Comparison of ENCODE assay signal across 8 cellular contexts in the genomic region with DNA sequence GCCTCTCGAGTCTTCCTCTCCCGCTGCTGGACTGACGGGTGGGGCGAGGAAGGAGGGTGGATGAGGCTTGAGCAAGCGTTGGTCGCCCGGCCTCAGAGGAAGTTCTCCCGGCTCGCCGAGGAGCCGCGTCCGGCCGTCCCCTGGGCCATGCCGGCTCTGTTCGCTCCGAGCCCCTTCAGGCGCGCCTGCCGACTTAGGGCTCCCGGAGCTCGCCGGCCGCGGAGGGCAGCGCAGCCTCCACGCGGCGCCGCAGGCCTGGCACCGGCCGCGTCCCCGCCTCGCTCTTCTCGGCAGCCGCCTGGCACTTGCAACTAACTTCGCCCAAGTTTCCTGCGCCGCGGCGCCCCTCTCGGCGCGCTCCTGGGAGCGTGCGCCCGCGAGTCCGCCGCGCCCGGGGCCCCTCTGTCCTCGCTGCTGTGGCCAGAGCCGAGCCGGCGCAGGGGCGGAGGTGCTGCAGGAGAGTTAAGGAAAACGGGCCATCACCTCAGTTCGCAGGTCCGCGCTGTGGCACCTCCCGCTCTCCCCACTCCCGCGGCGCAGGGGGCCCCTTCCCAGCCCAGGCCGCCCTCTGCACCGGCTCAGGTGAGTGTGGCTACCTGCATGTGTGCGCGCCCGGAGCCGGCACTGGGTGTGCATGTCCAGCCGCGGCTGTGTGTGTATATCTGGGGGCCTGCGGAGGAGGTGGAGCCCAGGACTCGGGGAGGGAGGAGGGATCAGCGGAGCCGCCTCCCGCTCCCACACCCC. TPM values are rescaled to one million over a fixed set of nuclear protein-coding genes. Genes with fewer than 3 reads are reported as not detected.
DNase-seq lines count a peak whose midpoint lies in the region; ATAC-seq and TF ChIP-seq lines count a peak whose summit lies in the region.

No MANE protein-coding gene starts in this region.

- no peak for TF ChIP-seq EP300 in stomach (IDR thresholded peaks at IDR 0.05)

- no peak overlapping the region for H3K27ac ChIP-seq in CD4-positive, CD25-positive, alpha-beta regulatory T cell (ENCODE audit: insufficient read depth, low read length, poor library complexity, severe bottlenecking)
- H3K27ac ChIP-seq in HUES48 (ENCODE audit: low read depth, low read length) (peak overlapping the region; percentile 28), stomach (peak overlapping the region; percentile 55 to 88 (median 79))

- TF ChIP-seq CTCF in stomach (IDR thresholded peaks at IDR 0.05) = no peak

- H3K27me3 ChIP-seq in CD4-positive, CD25-positive, alpha-beta regulatory T cell (ENCODE audit: control insufficient read depth, insufficient read depth, low read length) = peaks cover 40% of the 10 kb centered on the region
- H3K27me3 ChIP-seq in HUES48 (ENCODE audit: control insufficient read depth, insufficient read depth, low read length) (peaks cover 69% of the 10 kb centered on the region), stomach (peaks cover 24 to 99% (median 58%) of the 10 kb centered on the region in 3 donors)

- peaks cover 79% of the 10 kb centered on the region for H3K27me3 Mint-ChIP-seq in CD4-positive, CD25-positive, alpha-beta regulatory T cell

- DNase-seq in CD4-positive, CD25-positive, alpha-beta regulatory T cell = peak in 1 of 3 donors; percentile 17
- DNase-seq in astrocyte of the hippocampus (ENCODE audit: low read depth, low spot score) (peak; percentile 90), kidney tubule cell (ENCODE audit: low spot score) (peak; percentile 38), stomach (peak; percentile 78), HT-29 (ENCODE audit: low spot score) (no peak), ecto neural progenitor cell (ENCODE audit: low spot score) (no peak)

- H3K9ac ChIP-seq in HUES48 (ENCODE audit: low read depth, low read length) = peak overlapping the region; percentile 47; the same call in 1 of the 2 replicates

- H3K9me3 Mint-ChIP-seq in CD4-positive, CD25-positive, alpha-beta regulatory T cell = peaks cover 0 to 4% (median 0%) of the 10 kb centered on the region in 7 donors

- H3K4me1 ChIP-seq in CD4-positive, CD25-positive, alpha-beta regulatory T cell (ENCODE audit: control insufficient read depth, insufficient read depth, low read length, poor library complexity, severe bottlenecking) = peaks cover 23% of the 10 kb centered on the region
- H3K4me1 ChIP-seq in HUES48 (ENCODE audit: control insufficient read depth, insufficient read depth, low read length) (peaks cover 62% of the 10 kb centered on the region), stomach (peaks cover 29 to 40% (median 34%) of the 10 kb centered on the region in 4 donors)

- no peaks in the 10 kb centered on the region for H3K36me3 ChIP-seq in CD4-positive, CD25-positive, alpha-beta regulatory T cell (ENCODE audit: control insufficient read depth, insufficient read depth, low read length)
- H3K36me3 ChIP-seq in HUES48 (ENCODE audit: control insufficient read depth, insufficient read depth, low read length) (no peaks in the 10 kb centered on the region), stomach (no peaks in the 10 kb centered on the region)

- ATAC-seq in CD4-positive, CD25-positive, alpha-beta regulatory T cell (ENCODE audit: low read depth in 2 of 2) = no peak
- no peak for ATAC-seq in GM18858 (IDR thresholded peaks at IDR 0.05; ENCODE audit: unreplicated experiment)

- intact Hi-C loops in stomach (cut with DNase I; ENCODE audit: low total_unique reads) = no loop called here

- H3K27ac Mint-ChIP-seq in CD4-positive, CD25-positive, alpha-beta regulatory T cell = no peak overlapping the region

- H3K9me3 ChIP-seq in CD4-positive, CD25-positive, alpha-beta regulatory T cell (ENCODE audit: control insufficient read depth in 2 of 2, low read length in 2 of 2) = peaks cover 0 to 4% of the 10 kb centered on the region in 2 experiments
- H3K9me3 ChIP-seq in HUES48 (ENCODE audit: control insufficient read depth, insufficient read depth, low read length) (no peaks in the 10 kb centered on the region), stomach (no peaks in the 10 kb centered on the region)

- TF ChIP-seq POLR2A in stomach (IDR thresholded peaks at IDR 0.05) = peak in 1 of 4 donors; percentile 11

- H3K4me3 Mint-ChIP-seq in CD4-positive, CD25-positive, alpha-beta regulatory T cell = peak overlapping the region in 3 of 4 donors; percentile 52 to 75 (median 71)

- 0 to 2% (median 1%) methylated on average over 2 to 79 of the region's 79 CpGs for WGBS in stomach, 5 donors

- H3K4me3 ChIP-seq in CD4-positive, CD25-positive, alpha-beta regulatory T cell (ENCODE audit: low read depth, low read length) = no peak overlapping the region
- H3K4me3 ChIP-seq in HUES48 (ENCODE audit: low read depth, low read length) (peak overlapping the region; percentile 80), stomach (peak overlapping the region; percentile 41 to 63 (median 46))

- H3K36me3 Mint-ChIP-seq in CD4-positive, CD25-positive, alpha-beta regulatory T cell = no peaks in the 10 kb centered on the region

- peaks cover 6 to 26% (median 12%) of the 10 kb centered on the region in 4 donors for H3K4me1 Mint-ChIP-seq in CD4-positive, CD25-positive, alpha-beta regulatory T cell

RNA-seq across cellular contexts. Expression of gene SOX21, which starts 0.6 kb away (rescaled TPM):
- not detected for total RNA-seq in CD4-positive, CD25-positive, alpha-beta regulatory T cell
- not detected for polyA plus RNA-seq in CD4-positive, CD25-positive, alpha-beta regulatory T cell
- total RNA-seq in stomach = 10 to 100 TPM in 1 of 5 donors, 1 to 10 TPM in 3, not detected in 1; 2.9 to 16.8 (median 7.5) TPM
- polyA plus RNA-seq in stomach = 10 to 100 TPM in 1 of 3 donors, 1 to 10 TPM in 2; 2.4 to 32.4 (median 3.4) TPM
- total RNA-seq in HT-29 (2014; rRNA removed; shearing (Covaris generic)) = not detected in 2 replicates

Comparison
In these comparisons a context has a peak if more than half of its experiments do, and no peak if none do; other contexts are left out.
1. DNase-seq: peak in astrocyte of the hippocampus (single experiment), kidney tubule cell (single experiment) and stomach (single experiment); none in HT-29 (single experiment) and ecto neural progenitor cell (single experiment).